ENCODE assay signal across 13 cellular contexts in genomic region chr6:94071835-94072234, GRCh38.
DNase-seq lines count a peak whose midpoint lies in the region; ATAC-seq and TF ChIP-seq lines count a peak whose summit lies in the region.
"Had no signal": no experiment of that assay in that cellular context is flagged by ENCODE, and none has a peak within 500 bp of the region (broad histone marks: within the 10 kb centered on the region; RNA-seq: fewer than 3 reads in every experiment).

No MANE protein-coding gene starts in this region.

- H3K9me3 ChIP-seq in HAP-1 = no peaks in the 10 kb centered on the region

- no peaks in the 10 kb centered on the region for H3K9me3 Mint-ChIP-seq in nephron progenitor cell
- H3K9me3 Mint-ChIP-seq: memory B cell had no signal

- ATAC-seq in GM19035 (IDR thresholded peaks at IDR 0.05; ENCODE audit: unreplicated experiment) (no peak), GM21528 (IDR thresholded peaks at IDR 0.05; ENCODE audit: low FRiP score, unreplicated experiment) (no peak)
- ATAC-seq: activated CD4-positive, CD25-positive, alpha-beta regulatory T cell treated with anti-CD3 and anti-CD28 coated beads, Interleukin-2, amount 50 U/mL, for 24 hours had no signal

- peaks cover 7% of the 10 kb centered on the region for H3K4me1 Mint-ChIP-seq in nephron progenitor cell
- H3K4me1 Mint-ChIP-seq: memory B cell had no signal

- no peak overlapping the region for H3K27ac Mint-ChIP-seq in nephron progenitor cell
- H3K27ac Mint-ChIP-seq: activated T-cell treated with anti-CD3 and anti-CD28 coated beads, Interleukin-2, amount 50 U/mL, for 24 hours; HFFc6; memory B cell had no signal

- H3K4me3 ChIP-seq in HAP-1 = no peak overlapping the region
- no peak overlapping the region for H3K4me3 ChIP-seq in cardiac fibroblast (replicated peaks in 1 of 2; ENCODE audit: low read depth in 2 of 2, low read length in 2 of 2)

- no peaks in the 10 kb centered on the region for H3K27me3 ChIP-seq in HAP-1 (ENCODE audit: low read depth)

- no peak overlapping the region for H3K4me3 Mint-ChIP-seq in nephron progenitor cell
- H3K4me3 Mint-ChIP-seq: activated T-cell treated with anti-CD3 and anti-CD28 coated beads, Interleukin-2, amount 50 U/mL, for 24 hours; HFFc6; memory B cell had no signal

- TF ChIP-seq CTCF in cardiac fibroblast (IDR thresholded peaks at IDR 0.05; ENCODE audit: low read depth, low read length) (peak; percentile 15), nephron progenitor cell (IDR thresholded peaks at IDR 0.05) (peak; percentile 36)

- H3K4me1 ChIP-seq in HAP-1 = peaks cover 20% of the 10 kb centered on the region

- no peaks in the 10 kb centered on the region for H3K27me3 Mint-ChIP-seq in nephron progenitor cell (ENCODE audit: low read depth, poor library complexity)
- H3K27me3 Mint-ChIP-seq: activated T-cell treated with anti-CD3 and anti-CD28 coated beads, Interleukin-2, amount 50 U/mL, for 24 hours; memory B cell had no signal

- H3K36me3 Mint-ChIP-seq in nephron progenitor cell (ENCODE audit: low read depth) = no peaks in the 10 kb centered on the region
- H3K36me3 Mint-ChIP-seq: memory B cell had no signal

- no peaks in the 10 kb centered on the region for H3K36me3 ChIP-seq in HAP-1 (replicated peaks)

- in situ Hi-C loops in HAP-1 (cut with MboI; ENCODE audit: low sequenced_read_pairs) = no loop called here

- DNase-seq in HAP-1 (ENCODE audit: low spot score in 2 of 2) (peak; percentile 15 to 27), NCI-H446 treated with DMSO at 0.1 percent for 48 hours (lab: John Stamatoyannopoulos, UW) (peak; percentile 24), cardiac fibroblast (ENCODE audit: low read depth in 2 of 2) (peak; percentile 18 to 20), nephron progenitor cell (no peak), SHP77 treated with DMSO at 0.1 percent for 48 hours (lab: John Stamatoyannopoulos, UW) (no peak)
- DNase-seq: activated T-cell treated with anti-CD3 and anti-CD28 coated beads, Interleukin-2, amount 50 U/mL, for 24 hours; anterior cingulate cortex; HFFc6; NCI-H2107 had no signal

Comparison
In these comparisons a context has a peak if more than half of its experiments do, and no peak if none do; other contexts are left out.
1. DNase-seq: peak in HAP-1 (2 of 2), NCI-H446 treated with DMSO at 0.1 percent for 48 hours (single experiment) and cardiac fibroblast (2 of 2); none in nephron progenitor cell (single experiment) and SHP77 treated with DMSO at 0.1 percent for 48 hours (single experiment).